ENCODE assay signal across 34 cellular contexts in genomic region chr3:75089831-75090230, GRCh38.
"Had no signal": no experiment of that assay in that cellular context is flagged by ENCODE, and none has a peak within 500 bp of the region (broad histone marks: within the 10 kb centered on the region; RNA-seq: fewer than 3 reads in every experiment).

No MANE protein-coding gene starts in this region.

- H3K4me3 ChIP-seq: cardiac muscle cell, MG63, PC-9 had no signal

- DNase-seq: activated CD4-positive, alpha-beta memory T cell treated with anti-CD3 and anti-CD28 coated beads, Interleukin-2, amount 10 ng/mL, durations not matched to agents 7 days and 5 days; activated CD4-positive, alpha-beta T cell treated with anti-CD3 and anti-CD28 coated beads for 1 hour; activated CD4-positive, alpha-beta T cell treated with anti-CD3 and anti-CD28 coated beads for 48 hours; activated CD4-positive, CD25-positive, alpha-beta regulatory T cell; activated CD8-positive, alpha-beta memory T cell treated with anti-CD3 and anti-CD28 coated beads for 24 hours; activated CD8-positive, alpha-beta memory T cell treated with anti-CD3 and anti-CD28 coated beads, Interleukin-2, amount 10 ng/mL, durations not matched to agents 7 days and 5 days; activated CD8-positive, alpha-beta memory T cell treated with anti-CD3 and anti-CD28 coated beads, Interleukin-2, amount 50 U/mL, for 48 hours; activated effector memory CD4-positive, alpha-beta T cell treated with anti-CD3 and anti-CD28 coated beads, Interleukin-2, amount 50 U/mL, for 16 hours; activated naive CD4-positive, alpha-beta T cell; activated naive CD4-positive, alpha-beta T cell treated with anti-CD3 and anti-CD28 coated beads, Interleukin-2, amount 50 U/mL, for 16 hours; activated naive CD8-positive, alpha-beta T cell treated with anti-CD3 and anti-CD28 coated beads for 36 hours; activated T-cell treated with anti-CD3 and anti-CD28 coated beads, Interleukin-2, amount 50 U/mL, for 72 hours; amniotic stem cell; aorta; brain microvascular endothelial cell; Karpas-422; MG63; NCI-H1048; NCI-H1417; NCI-H146; NCI-H187; NCI-H2029 treated with DMSO at 0.1 percent for 48 hours; NCI-H2171 treated with DMSO at 0.1 percent for 48 hours; NCI-H2227 treated with DMSO at 0.1 percent for 48 hours; NCI-H446; NCI-H510A treated with DMSO at 0.1 percent for 48 hours; NCI-H526 treated with DMSO at 0.1 percent for 48 hours; PC-9; SIG-M5; T-cell; T-helper 17 cell; WERI-Rb-1 had no signal

- H3K27ac ChIP-seq: brain microvascular endothelial cell, cardiac muscle cell, PC-9, RWPE1, WERI-Rb-1 had no signal

- H3K9me3 ChIP-seq: MG63 had no signal

- H3K36me3 ChIP-seq: brain microvascular endothelial cell, cardiac muscle cell, MG63, WERI-Rb-1 had no signal

- H3K27me3 ChIP-seq: brain microvascular endothelial cell, cardiac muscle cell, MG63 had no signal
